Comparison of ENCODE assay signal across 23 cellular contexts in the genomic region with DNA sequence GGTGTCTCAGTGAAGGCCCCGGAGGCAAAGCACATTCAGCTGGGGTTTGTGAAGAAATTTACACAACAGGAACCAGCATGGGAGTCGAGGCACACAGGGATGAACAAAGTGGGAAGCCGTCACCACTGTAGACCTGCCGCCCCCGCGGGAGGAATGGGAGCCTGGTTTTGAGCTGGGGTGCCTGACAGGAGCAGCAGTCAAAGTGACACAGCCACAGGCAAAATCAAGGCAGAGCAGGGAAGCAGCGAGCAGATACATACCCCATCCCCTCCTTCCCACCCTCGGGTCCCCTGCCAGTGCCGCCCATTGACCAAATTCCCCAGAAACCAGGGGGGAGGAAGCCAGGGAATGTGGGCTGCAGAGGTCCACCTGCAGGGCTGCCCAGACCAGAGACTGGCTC. TPM values are rescaled to one million over a fixed set of nuclear protein-coding genes. Genes with fewer than 3 reads are reported as not detected.
DNase-seq lines count a peak whose midpoint lies in the region; ATAC-seq, FAIRE-seq and TF ChIP-seq lines count a peak whose summit lies in the region.
"Had no signal": no experiment of that assay in that cellular context is flagged by ENCODE, and none has a peak within 500 bp of the region (broad histone marks: within the 10 kb centered on the region; RNA-seq: fewer than 3 reads in every experiment).

No MANE protein-coding gene starts in this region.

- no peak for DNase-seq in GM23338 (ENCODE audit: low spot score)
- DNase-seq in pancreas: no peak
- DNase-seq in upper lobe of right lung: peak; percentile 42
- no peak for DNase-seq in AG20443 (ENCODE audit: low spot score)
- DNase-seq: ACHN; C1 segment of cervical spinal cord; Calu3; CD8-positive, alpha-beta T cell; DMS153; GOT3; NCI-H1092 treated with DMSO at 0.1 percent for 48 hours; NCI-H1436 treated with DMSO at 0.1 percent for 48 hours; NCI-H1930; NCI-H510A; NCI-H748 treated with DMSO at 0.1 percent for 48 hours; NK-92 treated with Interleukin-12 subunit alpha and Interleukin-12 subunit beta, amount 100 ng/mL, for 24 hours; SIG-M5; SK-N-SH had no signal

- H3K9me3 Mint-ChIP-seq in GM23338 (no peaks in the 10 kb centered on the region), brain (peaks cover 0 to 8% (median 0%) of the 10 kb centered on the region in 5 experiments)
- H3K9me3 Mint-ChIP-seq: CD8-positive, alpha-beta T cell had no signal

- H3K27ac Mint-ChIP-seq in GM23338: no peak overlapping the region
- H3K27ac Mint-ChIP-seq in brain: peak overlapping the region in 4 of 5 experiments; percentile 44 to 66 (median 45)
- H3K27ac Mint-ChIP-seq: CD8-positive, alpha-beta T cell had no signal

- H3K36me3 Mint-ChIP-seq in GM23338 (ENCODE audit: low read depth) (no peaks in the 10 kb centered on the region), brain (no peaks in the 10 kb centered on the region)
- H3K36me3 Mint-ChIP-seq: CD8-positive, alpha-beta T cell had no signal

- no peaks in the 10 kb centered on the region for H3F3A ChIP-seq in GM23338 (replicated peaks; ENCODE audit: low read depth)

- no peaks in the 10 kb centered on the region for H3K9me2 ChIP-seq in GM23338 (ENCODE audit: insufficient read depth)
- H3K9me2 ChIP-seq: SK-N-SH had no signal

- H3K4me3 Mint-ChIP-seq in GM23338 (no peak overlapping the region), brain (no peak overlapping the region)
- H3K4me3 Mint-ChIP-seq: CD8-positive, alpha-beta T cell had no signal

- 70 to 75% methylated on average over 9 of the region's 9 CpGs for WGBS in pancreas, 2 donors

- peak; percentile 38; the same call in 2 of the 3 replicates for ATAC-seq in GM23338
- ATAC-seq in pancreas: no peak
- no peak for ATAC-seq in upper lobe of right lung
- ATAC-seq in GM19397 (IDR thresholded peaks at IDR 0.05; ENCODE audit: unreplicated experiment): no peak
- no peak for ATAC-seq in HG03354 (IDR thresholded peaks at IDR 0.05; ENCODE audit: poor library complexity, severe bottlenecking, unreplicated experiment)
- ATAC-seq: CD8-positive, alpha-beta T cell had no signal

- H3K9me3 ChIP-seq in pancreas: no peaks in the 10 kb centered on the region
- H3K9me3 ChIP-seq in upper lobe of right lung: no peaks in the 10 kb centered on the region
- H3K9me3 ChIP-seq: SK-N-SH had no signal

- H3K27ac ChIP-seq in GM23338 (ENCODE audit: low read depth) (no peak overlapping the region), pancreas (peak overlapping the region; percentile 39 to 58 (median 48)), upper lobe of right lung (no peak overlapping the region)

- H3K4me1 Mint-ChIP-seq in GM23338 (peaks cover 4% of the 10 kb centered on the region; the same call in 1 of the 3 replicates), brain (peaks cover 27% of the 10 kb centered on the region)

- no peaks in the 10 kb centered on the region for H3K36me3 ChIP-seq in GM23338 (ENCODE audit: insufficient read depth)
- no peaks in the 10 kb centered on the region for H3K36me3 ChIP-seq in pancreas
- H3K36me3 ChIP-seq in upper lobe of right lung: no peaks in the 10 kb centered on the region

- no peak overlapping the region for H3K4me2 ChIP-seq in GM23338
- H3K4me2 ChIP-seq: SK-N-SH had no signal

- H3K4me1 ChIP-seq in GM23338 (ENCODE audit: insufficient read depth) (0 out of 2 replicates have a peak, but pooled peaks cover 2% of the 10 kb centered on the region), pancreas (peaks cover 0 to 8% (median 0%) of the 10 kb centered on the region in 3 donors), upper lobe of right lung (peaks cover 12% of the 10 kb centered on the region)

- no peaks in the 10 kb centered on the region for H3K79me2 ChIP-seq in GM23338 (replicated peaks; ENCODE audit: insufficient read depth)

- TF ChIP-seq CTCF in GM23338 (conservative IDR thresholded peaks at IDR 0.05; ENCODE audit: low read depth in 2 of 2): no peak
- no peak for TF ChIP-seq CTCF in brain (conservative IDR thresholded peaks at IDR 0.05)
- no peak for TF ChIP-seq CTCF in pancreas (IDR thresholded peaks at IDR 0.05)
- TF ChIP-seq CTCF in upper lobe of right lung (IDR thresholded peaks at IDR 0.05): no peak

- H3K4me3 ChIP-seq in GM23338: no peak overlapping the region
- H3K4me3 ChIP-seq in pancreas: no peak overlapping the region
- no peak overlapping the region for H3K4me3 ChIP-seq in upper lobe of right lung

- no peaks in the 10 kb centered on the region for H3K27me3 Mint-ChIP-seq in GM23338 (ENCODE audit: insufficient read depth, low read depth, poor library complexity)
- peaks cover 17% of the 10 kb centered on the region for H3K27me3 Mint-ChIP-seq in brain

- intact Hi-C loops in pancreas (cut with DNase I): no loop called here
- intact Hi-C loops in upper lobe of right lung (cut with DNase I): no loop called here

- no peak overlapping the region for H2AFZ ChIP-seq in GM23338

- H3K27me3 ChIP-seq in GM23338 (ENCODE audit: insufficient read depth) (no peaks in the 10 kb centered on the region), pancreas (no peaks in the 10 kb centered on the region), upper lobe of right lung (no peaks in the 10 kb centered on the region)

- no peaks in the 10 kb centered on the region for H4K20me1 ChIP-seq in GM23338 (replicated peaks; ENCODE audit: insufficient read depth)

- no peak for FAIRE-seq in pancreas (lab: Jason Lieb, UNC)
- FAIRE-seq: G401.6, GM12892 had no signal

TF ChIP-seq in GM23338, 12 proteins besides CTCF, POLR2A, EP300 and RAD21 (continues in another document):
- TF ChIP-seq EZH2 (IDR thresholded peaks at IDR 0.05; ENCODE audit: low read depth, unreplicated experiment) (no peak), POLR2AphosphoS5 (IDR thresholded peaks at IDR 0.05; ENCODE audit: low read depth) (no peak), NANOG (IDR thresholded peaks at IDR 0.05; ENCODE audit: borderline replicate concordance) (no peak), EZH2phosphoT487 (IDR thresholded peaks at IDR 0.05; ENCODE audit: unreplicated experiment) (no peak), CREB1 (CRISPR knock-in tag; IDR thresholded peaks at IDR 0.05; ENCODE audit: low read depth) (no peak), STAT1 (IDR thresholded peaks at IDR 0.05; ENCODE audit: unreplicated experiment) (no peak), JUNB (IDR thresholded peaks at IDR 0.05; ENCODE audit: unreplicated experiment) (no peak), ZNF114 (CRISPR knock-in tag; IDR thresholded peaks at IDR 0.05) (no peak)
- TF ChIP-seq, protein P1, sequence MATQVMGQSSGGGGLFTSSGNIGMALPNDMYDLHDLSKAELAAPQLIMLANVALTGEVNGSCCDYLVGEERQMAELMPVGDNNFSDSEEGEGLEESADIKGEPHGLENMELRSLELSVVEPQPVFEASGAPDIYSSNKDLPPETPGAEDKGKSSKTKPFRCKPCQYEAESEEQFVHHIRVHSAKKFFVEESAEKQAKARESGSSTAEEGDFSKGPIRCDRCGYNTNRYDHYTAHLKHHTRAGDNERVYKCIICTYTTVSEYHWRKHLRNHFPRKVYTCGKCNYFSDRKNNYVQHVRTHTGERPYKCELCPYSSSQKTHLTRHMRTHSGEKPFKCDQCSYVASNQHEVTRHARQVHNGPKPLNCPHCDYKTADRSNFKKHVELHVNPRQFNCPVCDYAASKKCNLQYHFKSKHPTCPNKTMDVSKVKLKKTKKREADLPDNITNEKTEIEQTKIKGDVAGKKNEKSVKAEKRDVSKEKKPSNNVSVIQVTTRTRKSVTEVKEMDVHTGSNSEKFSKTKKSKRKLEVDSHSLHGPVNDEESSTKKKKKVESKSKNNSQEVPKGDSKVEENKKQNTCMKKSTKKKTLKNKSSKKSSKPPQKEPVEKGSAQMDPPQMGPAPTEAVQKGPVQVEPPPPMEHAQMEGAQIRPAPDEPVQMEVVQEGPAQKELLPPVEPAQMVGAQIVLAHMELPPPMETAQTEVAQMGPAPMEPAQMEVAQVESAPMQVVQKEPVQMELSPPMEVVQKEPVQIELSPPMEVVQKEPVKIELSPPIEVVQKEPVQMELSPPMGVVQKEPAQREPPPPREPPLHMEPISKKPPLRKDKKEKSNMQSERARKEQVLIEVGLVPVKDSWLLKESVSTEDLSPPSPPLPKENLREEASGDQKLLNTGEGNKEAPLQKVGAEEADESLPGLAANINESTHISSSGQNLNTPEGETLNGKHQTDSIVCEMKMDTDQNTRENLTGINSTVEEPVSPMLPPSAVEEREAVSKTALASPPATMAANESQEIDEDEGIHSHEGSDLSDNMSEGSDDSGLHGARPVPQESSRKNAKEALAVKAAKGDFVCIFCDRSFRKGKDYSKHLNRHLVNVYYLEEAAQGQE (IDR thresholded peaks at IDR 0.05; ENCODE audit: unreplicated experiment): no peak

RNA-seq across cellular contexts. Expression of a gene that starts 20.8 kb away (rescaled TPM):
- total RNA-seq in GM23338 (2014; rRNA removed; shearing (Covaris generic)): 0.35 TPM in 1 of 2 replicates, not detected in the other
- polyA plus RNA-seq in GM23338 (2016; fragmentation: Nextera tagmentation; extraction: Ambion mirVana): 0.15 and 0.23 TPM in 2 replicates
- polyA plus RNA-seq in brain (ENCODE audit: insufficient read depth, low read depth, low replicate concordance): 0.41 TPM
- under 1 TPM in 2 of 6 donors, not detected in 4; 0.16 TPM for total RNA-seq in pancreas
- under 1 TPM in 1 of 2 donors, not detected in 1; 0.07 TPM for polyA plus RNA-seq in pancreas
- total RNA-seq in upper lobe of right lung: not detected
- total RNA-seq: Calu3; CD8-positive, alpha-beta T cell had no signal
- polyA plus RNA-seq: SK-N-SH had no signal

RNA-seq across cellular contexts. Expression of a gene that starts 22.0 kb away (rescaled TPM):
- total RNA-seq in GM23338 (2014; rRNA removed; shearing (Covaris generic)): not detected in 2 replicates
- not detected in 2 replicates for polyA plus RNA-seq in GM23338 (2016; fragmentation: Nextera tagmentation; extraction: Ambion mirVana)
- not detected for polyA plus RNA-seq in brain (ENCODE audit: insufficient read depth, low read depth, low replicate concordance)
- total RNA-seq in pancreas: not detected
- polyA plus RNA-seq in pancreas: not detected
- total RNA-seq in upper lobe of right lung: not detected
- total RNA-seq: Calu3; CD8-positive, alpha-beta T cell had no signal
- polyA plus RNA-seq: SK-N-SH had no signal

RNA-seq across cellular contexts. Expression of a gene that starts 23.3 kb away (rescaled TPM):
- total RNA-seq in GM23338 (2014; rRNA removed; shearing (Covaris generic)): 210 and 216 TPM in 2 replicates
- polyA plus RNA-seq in GM23338 (2016; fragmentation: Nextera tagmentation; extraction: Ambion mirVana) (205 and 225 TPM in 2 replicates), brain (ENCODE audit: insufficient read depth, low read depth, low replicate concordance) (226 TPM), pancreas (10 to 100 TPM; 20.5 to 41.8 TPM)
- total RNA-seq in pancreas (10 to 100 TPM; 35.3 to 61.9 (median 45.4) TPM), upper lobe of right lung (64.7 TPM)

RNA-seq across cellular contexts. Expression of a gene that starts 31.5 kb away (rescaled TPM):
- not detected in 2 replicates for total RNA-seq in GM23338 (2014; rRNA removed; shearing (Covaris generic))
- polyA plus RNA-seq in GM23338 (2016; fragmentation: Nextera tagmentation; extraction: Ambion mirVana) (not detected in 2 replicates), brain (ENCODE audit: insufficient read depth, low read depth, low replicate concordance) (not detected), pancreas (under 1 TPM; 0.57 to 0.96 TPM)
- total RNA-seq in pancreas (not detected), upper lobe of right lung (not detected)
- total RNA-seq: Calu3 had no signal
- polyA plus RNA-seq: SK-N-SH had no signal

RNA-seq across cellular contexts. Expression of a gene that starts 34.2 kb away (rescaled TPM):
- 61.0 and 72.2 TPM in 2 replicates for total RNA-seq in GM23338 (2014; rRNA removed; shearing (Covaris generic))
- polyA plus RNA-seq in GM23338 (2016; fragmentation: Nextera tagmentation; extraction: Ambion mirVana) (64.2 and 72.9 TPM in 2 replicates), brain (ENCODE audit: insufficient read depth, low read depth, low replicate concordance) (44.0 TPM), pancreas (100 to 1,000 TPM; 111 to 172 TPM)
- total RNA-seq in pancreas (100 to 1,000 TPM in 1 of 6 donors, 10 to 100 TPM in 5; 63.4 to 109 (median 77.3) TPM), upper lobe of right lung (189 TPM)

Comparison
In these comparisons a context has a peak if more than half of its experiments do, and no peak if none do; other contexts are left out.
1. H3K27ac ChIP-seq: peak in pancreas (4 of 4); none in GM23338 (single experiment) and upper lobe of right lung (single experiment).